1 cellular context compared by ENCODE assay signal in genomic region chr1:21273743-21274142, GRCh38.
TF ChIP-seq lines count a peak whose summit lies in the region.

No MANE protein-coding gene starts in this region.

TF ChIP-seq in WTC11, 78 proteins besides CTCF, POLR2A, EP300 and RAD21 (continued from another document):
- TF ChIP-seq ZNF281 (CRISPR knock-in tag; IDR thresholded peaks at IDR 0.05) (no peak), ARID4B (CRISPR knock-in tag; IDR thresholded peaks at IDR 0.05; ENCODE audit: borderline replicate concordance) (no peak), ZNF219 (CRISPR knock-in tag; IDR thresholded peaks at IDR 0.05; ENCODE audit: borderline replicate concordance) (no peak), HMGXB4 (CRISPR knock-in tag; IDR thresholded peaks at IDR 0.05) (no peak)
